1 cellular context compared by ENCODE assay signal in the genomic region with DNA sequence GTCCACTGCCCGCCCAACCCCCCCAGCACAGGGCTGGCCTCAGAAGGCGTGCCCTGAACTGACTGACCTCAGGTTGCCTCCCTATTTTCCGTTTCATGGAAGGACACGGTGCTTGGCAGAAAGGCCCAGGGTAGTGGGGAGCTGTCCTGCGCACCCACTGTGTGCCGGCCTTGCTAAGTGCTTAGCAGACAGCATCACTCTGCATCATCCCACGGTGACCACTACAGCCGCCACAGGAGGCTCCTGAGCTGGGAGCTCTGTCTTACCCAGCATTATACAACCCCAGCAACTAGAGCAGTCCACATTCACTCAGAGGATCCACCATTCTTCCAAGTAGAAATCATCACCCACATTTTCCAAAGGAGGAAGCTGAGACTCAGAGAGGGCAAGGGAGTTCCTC.
TF ChIP-seq lines count a peak whose summit lies in the region.

No MANE protein-coding gene starts in this region.

TF ChIP-seq in WTC11, 78 proteins besides CTCF, POLR2A, EP300 and RAD21 (continued from another document):
- TF ChIP-seq, protein P1, sequence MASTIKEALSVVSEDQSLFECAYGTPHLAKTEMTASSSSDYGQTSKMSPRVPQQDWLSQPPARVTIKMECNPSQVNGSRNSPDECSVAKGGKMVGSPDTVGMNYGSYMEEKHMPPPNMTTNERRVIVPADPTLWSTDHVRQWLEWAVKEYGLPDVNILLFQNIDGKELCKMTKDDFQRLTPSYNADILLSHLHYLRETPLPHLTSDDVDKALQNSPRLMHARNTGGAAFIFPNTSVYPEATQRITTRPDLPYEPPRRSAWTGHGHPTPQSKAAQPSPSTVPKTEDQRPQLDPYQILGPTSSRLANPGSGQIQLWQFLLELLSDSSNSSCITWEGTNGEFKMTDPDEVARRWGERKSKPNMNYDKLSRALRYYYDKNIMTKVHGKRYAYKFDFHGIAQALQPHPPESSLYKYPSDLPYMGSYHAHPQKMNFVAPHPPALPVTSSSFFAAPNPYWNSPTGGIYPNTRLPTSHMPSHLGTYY (CRISPR knock-in tag; IDR thresholded peaks at IDR 0.05), result no peak
- TF ChIP-seq NR1H2 (CRISPR knock-in tag; IDR thresholded peaks at IDR 0.05), result no peak
- TF ChIP-seq, protein P2, sequence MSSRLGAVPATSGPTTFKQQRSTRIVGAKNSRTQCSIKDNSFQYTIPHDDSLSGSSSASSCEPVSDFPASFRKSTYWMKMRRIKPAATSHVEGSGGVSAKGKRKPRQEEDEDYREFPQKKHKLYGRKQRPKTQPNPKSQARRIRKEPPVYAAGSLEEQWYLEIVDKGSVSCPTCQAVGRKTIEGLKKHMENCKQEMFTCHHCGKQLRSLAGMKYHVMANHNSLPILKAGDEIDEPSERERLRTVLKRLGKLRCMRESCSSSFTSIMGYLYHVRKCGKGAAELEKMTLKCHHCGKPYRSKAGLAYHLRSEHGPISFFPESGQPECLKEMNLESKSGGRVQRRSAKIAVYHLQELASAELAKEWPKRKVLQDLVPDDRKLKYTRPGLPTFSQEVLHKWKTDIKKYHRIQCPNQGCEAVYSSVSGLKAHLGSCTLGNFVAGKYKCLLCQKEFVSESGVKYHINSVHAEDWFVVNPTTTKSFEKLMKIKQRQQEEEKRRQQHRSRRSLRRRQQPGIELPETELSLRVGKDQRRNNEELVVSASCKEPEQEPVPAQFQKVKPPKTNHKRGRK (CRISPR knock-in tag; IDR thresholded peaks at IDR 0.05; ENCODE audit: borderline replicate concordance), result no peak
- TF ChIP-seq, protein P3, sequence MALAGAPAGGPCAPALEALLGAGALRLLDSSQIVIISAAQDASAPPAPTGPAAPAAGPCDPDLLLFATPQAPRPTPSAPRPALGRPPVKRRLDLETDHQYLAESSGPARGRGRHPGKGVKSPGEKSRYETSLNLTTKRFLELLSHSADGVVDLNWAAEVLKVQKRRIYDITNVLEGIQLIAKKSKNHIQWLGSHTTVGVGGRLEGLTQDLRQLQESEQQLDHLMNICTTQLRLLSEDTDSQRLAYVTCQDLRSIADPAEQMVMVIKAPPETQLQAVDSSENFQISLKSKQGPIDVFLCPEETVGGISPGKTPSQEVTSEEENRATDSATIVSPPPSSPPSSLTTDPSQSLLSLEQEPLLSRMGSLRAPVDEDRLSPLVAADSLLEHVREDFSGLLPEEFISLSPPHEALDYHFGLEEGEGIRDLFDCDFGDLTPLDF (CRISPR knock-in tag; IDR thresholded peaks at IDR 0.05), result no peak
- TF ChIP-seq MYBL2 (CRISPR knock-in tag; IDR thresholded peaks at IDR 0.05), result no peak
- TF ChIP-seq, protein P4, sequence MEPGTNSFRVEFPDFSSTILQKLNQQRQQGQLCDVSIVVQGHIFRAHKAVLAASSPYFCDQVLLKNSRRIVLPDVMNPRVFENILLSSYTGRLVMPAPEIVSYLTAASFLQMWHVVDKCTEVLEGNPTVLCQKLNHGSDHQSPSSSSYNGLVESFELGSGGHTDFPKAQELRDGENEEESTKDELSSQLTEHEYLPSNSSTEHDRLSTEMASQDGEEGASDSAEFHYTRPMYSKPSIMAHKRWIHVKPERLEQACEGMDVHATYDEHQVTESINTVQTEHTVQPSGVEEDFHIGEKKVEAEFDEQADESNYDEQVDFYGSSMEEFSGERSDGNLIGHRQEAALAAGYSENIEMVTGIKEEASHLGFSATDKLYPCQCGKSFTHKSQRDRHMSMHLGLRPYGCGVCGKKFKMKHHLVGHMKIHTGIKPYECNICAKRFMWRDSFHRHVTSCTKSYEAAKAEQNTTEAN (CRISPR knock-in tag; IDR thresholded peaks at IDR 0.05), result no peak
- no peak for TF ChIP-seq FOXJ3 (CRISPR knock-in tag; IDR thresholded peaks at IDR 0.05; ENCODE audit: borderline replicate concordance)
- no peak for TF ChIP-seq RELA (CRISPR knock-in tag; IDR thresholded peaks at IDR 0.05; ENCODE audit: borderline replicate concordance)
- TF ChIP-seq SOX15 (CRISPR knock-in tag; IDR thresholded peaks at IDR 0.05), result no peak
TF ChIP-seq in WTC11: peak in this region for 0.
